ENCODE assay signal across 26 cellular contexts in genomic region chr4:8829584-8829983, GRCh38. TPM values are rescaled to one million over a fixed set of nuclear protein-coding genes. Genes with fewer than 3 reads are reported as not detected.
A peak's percentile ranks its signal among the peaks of the same experiment; 100 is the strongest.
DNase-seq lines count a peak whose midpoint lies in the region; ATAC-seq, FAIRE-seq and TF ChIP-seq lines count a peak whose summit lies in the region.
"Had no signal": no experiment of that assay in that cellular context is flagged by ENCODE, and none has a peak within 500 bp of the region (broad histone marks: within the 10 kb centered on the region; RNA-seq: fewer than 3 reads in every experiment).

No MANE protein-coding gene starts in this region.

- no peak for TF ChIP-seq EP300 in suprapubic skin (IDR thresholded peaks at IDR 0.05)

- intact Hi-C loops in kidney (cut with DNase I) (no loop called here), psoas muscle (cut with DNase I) (no loop called here)

- ATAC-seq in psoas muscle (no peak), esophagus mucosa (no peak), GM18520 (IDR thresholded peaks at IDR 0.05; ENCODE audit: unreplicated experiment) (no peak)
- ATAC-seq: HCT116 had no signal

- FAIRE-seq in kidney (lab: Jason Lieb, UNC): no peak
- FAIRE-seq: GM12892, GM19239, H1, RCC 7860 had no signal

- peak overlapping the region; percentile 59; the same call in 1 of the 2 replicates for H3K4me2 ChIP-seq in BLaER1

- H3K27me3 ChIP-seq in BLaER1 (no peaks in the 10 kb centered on the region), suprapubic skin (peaks cover 42% of the 10 kb centered on the region), psoas muscle (ENCODE audit: insufficient read depth in 3 of 3, low read length in 2 of 3) (peaks cover 0 to 7% (median 0%) of the 10 kb centered on the region in 3 donors)

- DNase-seq in D341Med (ENCODE audit: low spot score) (peak; percentile 4), kidney (peak; percentile 26), suprapubic skin (ENCODE audit: low spot score in 2 of 2) (peak; percentile 10 to 57), psoas muscle (no peak)
- DNase-seq: CD8-positive, alpha-beta memory T cell; DMS79 treated with DMSO at 0.1 percent for 48 hours; KBM-7; MV-4-11; NCI-H1105; NCI-H146; NCI-H1930; NCI-H2107; NCI-H524 treated with DMSO at 0.1 percent for 48 hours; NCI-H774; SJCRH30 had no signal

- H3K36me3 ChIP-seq in BLaER1 (no peaks in the 10 kb centered on the region), kidney (ENCODE audit: control insufficient read depth in 1 of 2, insufficient read depth in 2 of 2, low read length in 2 of 2) (no peaks in the 10 kb centered on the region), suprapubic skin (no peaks in the 10 kb centered on the region), psoas muscle (ENCODE audit: insufficient read depth in 1 of 2, low read depth in 1 of 2) (no peaks in the 10 kb centered on the region)

- no peak overlapping the region for H3K9ac ChIP-seq in BLaER1
- H3K9ac ChIP-seq in kidney (ENCODE audit: low read length in 2 of 2): no peak overlapping the region

- peaks cover 34% of the 10 kb centered on the region for H3K4me1 ChIP-seq in BLaER1
- no peaks in the 10 kb centered on the region for H3K4me1 ChIP-seq in kidney (ENCODE audit: control insufficient read depth in 1 of 2, insufficient read depth in 1 of 2, low read depth in 1 of 2, low read length in 2 of 2)
- no peaks in the 10 kb centered on the region for H3K4me1 ChIP-seq in suprapubic skin
- no peaks in the 10 kb centered on the region for H3K4me1 ChIP-seq in psoas muscle
- H3K4me1 ChIP-seq: SJCRH30 had no signal

- WGBS in suprapubic skin: 68% methylated on average over 2 of the region's 2 CpGs
- WGBS in psoas muscle, 3 donors: 58 to 69% (median 59%) methylated on average over 2 of the region's 2 CpGs

- no peak overlapping the region for H3K27ac ChIP-seq in BLaER1
- no peak overlapping the region for H3K27ac ChIP-seq in kidney (ENCODE audit: low read depth in 2 of 2, low read length in 2 of 2)
- H3K27ac ChIP-seq in suprapubic skin: no peak overlapping the region
- H3K27ac ChIP-seq in psoas muscle: no peak overlapping the region
- H3K27ac ChIP-seq: C4-2B, SJCRH30 had no signal

- no peaks in the 10 kb centered on the region for H4K20me1 ChIP-seq in BLaER1

- H3K9me3 ChIP-seq in BLaER1: 0 out of 2 replicates have a peak, but pooled peaks cover 7% of the 10 kb centered on the region
- H3K9me3 ChIP-seq in kidney (ENCODE audit: control insufficient read depth in 1 of 2, low read length in 2 of 2): peaks cover 0 to 7% of the 10 kb centered on the region in 2 donors
- no peaks in the 10 kb centered on the region for H3K9me3 ChIP-seq in suprapubic skin
- H3K9me3 ChIP-seq in psoas muscle: no peaks in the 10 kb centered on the region

- TF ChIP-seq CTCF in kidney (IDR thresholded peaks at IDR 0.05; ENCODE audit: borderline replicate concordance, extremely low read depth, insufficient read depth) (no peak), suprapubic skin (IDR thresholded peaks at IDR 0.05) (no peak), psoas muscle (IDR thresholded peaks at IDR 0.05) (no peak)

- H3K4me3 ChIP-seq in BLaER1: no peak overlapping the region
- H3K4me3 ChIP-seq in kidney (ENCODE audit: low read length in 2 of 2): no peak overlapping the region
- no peak overlapping the region for H3K4me3 ChIP-seq in suprapubic skin
- H3K4me3 ChIP-seq in psoas muscle: no peak overlapping the region
- H3K4me3 ChIP-seq: SJCRH30 had no signal

- TF ChIP-seq POLR2A in suprapubic skin (IDR thresholded peaks at IDR 0.05): no peak

RNA-seq across cellular contexts. Expression of gene HMX1, which starts 42.1 kb away (rescaled TPM):
- total RNA-seq in kidney (not detected), suprapubic skin (not detected), psoas muscle (not detected), esophagus mucosa (not detected)
- polyA plus RNA-seq in kidney (ENCODE audit: insufficient read depth, low read depth, low replicate concordance) (not detected), psoas muscle (not detected)
- total RNA-seq: CD8-positive, alpha-beta memory T cell; LHCN-M2; MCF 10A; SJCRH30 had no signal
- polyA plus RNA-seq: CD8-positive, alpha-beta memory T cell; H1 had no signal

Comparison
In these comparisons a context has a peak if more than half of its experiments do, and no peak if none do; other contexts are left out.
1. DNase-seq: peak in D341Med (single experiment), kidney (single experiment) and suprapubic skin (2 of 2); none in psoas muscle (0 of 2).